In the genomic region with DNA sequence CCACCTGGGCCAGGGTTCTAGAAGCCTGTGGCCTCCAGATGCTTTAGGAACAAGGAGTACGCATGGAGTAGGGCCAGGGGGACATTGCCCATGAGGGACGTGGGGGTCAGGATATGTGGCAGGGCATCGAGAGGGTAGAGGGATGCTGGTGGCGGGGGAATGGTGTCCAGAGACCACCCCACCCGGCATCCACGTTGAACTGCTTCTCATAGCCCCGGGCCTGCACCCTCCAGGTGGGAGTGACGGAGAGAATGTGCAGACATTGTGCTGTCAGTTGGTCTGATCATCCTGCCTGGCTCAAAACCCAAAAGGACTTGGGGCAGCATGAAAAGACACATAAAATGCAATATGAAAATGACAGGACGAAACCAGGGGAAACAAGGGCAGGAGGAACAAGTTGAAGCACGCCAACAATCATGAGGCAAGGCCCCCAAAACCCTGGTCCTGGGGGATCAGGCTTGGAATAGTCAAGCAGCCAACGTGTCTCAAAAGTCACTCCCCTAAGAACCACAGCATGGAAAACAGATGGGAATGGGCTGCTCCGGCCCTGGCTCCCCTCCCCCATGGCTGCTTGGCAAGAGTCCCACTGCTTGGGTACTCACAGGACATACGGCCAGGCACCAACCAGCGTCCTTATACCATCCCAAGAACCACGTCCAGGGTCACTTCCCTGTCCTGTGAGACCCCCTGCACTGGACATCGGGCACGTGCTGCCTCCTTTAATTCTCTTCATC, we compare ENCODE assay signal across 1 cellular context.
TF ChIP-seq lines count a peak whose summit lies in the region.

No MANE protein-coding gene starts in this region.

TF ChIP-seq in H1, 55 proteins besides CTCF, POLR2A, EP300 and RAD21 (continued from another document):
- TF ChIP-seq TAF7 (optimal IDR thresholded peaks at IDR 0.05; ENCODE audit: borderline replicate concordance, low read depth, low read length): no peak
- no peak for TF ChIP-seq CHD7 (IDR thresholded peaks at IDR 0.05; ENCODE audit: insufficient replicate concordance, low read length)
- TF ChIP-seq HDAC6 (IDR thresholded peaks at IDR 0.05; ENCODE audit: low read depth, low read length): no peak
- TF ChIP-seq GABPA (IDR thresholded peaks at IDR 0.05; ENCODE audit: borderline replicate concordance, insufficient read depth, low read length): no peak
- TF ChIP-seq SIN3A (conservative IDR thresholded peaks at IDR 0.05 in 1 of 2, IDR thresholded peaks at IDR 0.05 in 1 of 2; ENCODE audit: low read depth in 1 of 2, low read length in 2 of 2): no peak
- TF ChIP-seq, protein P1, sequence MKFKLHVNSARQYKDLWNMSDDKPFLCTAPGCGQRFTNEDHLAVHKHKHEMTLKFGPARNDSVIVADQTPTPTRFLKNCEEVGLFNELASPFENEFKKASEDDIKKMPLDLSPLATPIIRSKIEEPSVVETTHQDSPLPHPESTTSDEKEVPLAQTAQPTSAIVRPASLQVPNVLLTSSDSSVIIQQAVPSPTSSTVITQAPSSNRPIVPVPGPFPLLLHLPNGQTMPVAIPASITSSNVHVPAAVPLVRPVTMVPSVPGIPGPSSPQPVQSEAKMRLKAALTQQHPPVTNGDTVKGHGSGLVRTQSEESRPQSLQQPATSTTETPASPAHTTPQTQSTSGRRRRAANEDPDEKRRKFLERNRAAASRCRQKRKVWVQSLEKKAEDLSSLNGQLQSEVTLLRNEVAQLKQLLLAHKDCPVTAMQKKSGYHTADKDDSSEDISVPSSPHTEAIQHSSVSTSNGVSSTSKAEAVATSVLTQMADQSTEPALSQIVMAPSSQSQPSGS (IDR thresholded peaks at IDR 0.05; ENCODE audit: low read length): no peak
- no peak for TF ChIP-seq SP2 (IDR thresholded peaks at IDR 0.05; ENCODE audit: low read length)
- no peak for TF ChIP-seq CHD1 (IDR thresholded peaks at IDR 0.05; ENCODE audit: low read depth, low read length)
- TF ChIP-seq E2F6 (IDR thresholded peaks at IDR 0.05): no peak
- TF ChIP-seq EZH2 (IDR thresholded peaks at IDR 0.05; ENCODE audit: low read depth, low read length, severe bottlenecking): no peak
- TF ChIP-seq ASH2L (IDR thresholded peaks at IDR 0.05; ENCODE audit: low read length): no peak
TF ChIP-seq in H1: peak in this region for 0.
